In the genomic region with DNA sequence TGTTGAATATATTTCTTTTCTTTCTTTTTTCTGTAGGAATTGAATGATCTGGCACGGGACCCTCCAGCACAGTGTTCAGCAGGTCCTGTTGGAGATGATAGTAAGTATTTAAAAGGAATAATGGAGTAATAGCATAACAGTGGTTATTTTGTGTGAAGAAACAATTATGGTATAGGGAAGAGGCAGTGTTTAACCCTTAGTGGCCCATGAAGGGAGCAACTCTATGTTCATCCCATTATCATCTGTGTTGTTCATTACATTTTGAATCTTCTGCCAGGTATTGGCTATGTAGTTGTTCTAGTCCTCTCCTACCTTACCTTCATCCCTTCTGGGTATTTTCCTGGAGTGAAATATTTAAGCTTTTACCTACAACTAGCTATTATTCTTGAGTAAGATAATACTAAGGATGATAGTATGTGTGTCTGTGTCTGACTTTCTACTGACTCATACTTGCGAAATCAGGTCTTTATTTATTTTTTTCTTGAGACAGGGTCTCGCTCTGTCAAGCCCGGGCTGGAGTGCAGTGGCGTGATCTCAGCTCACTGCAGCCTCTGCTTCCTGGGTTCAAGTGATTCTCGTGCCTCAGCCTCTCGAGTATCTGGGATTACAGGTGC, we compare ENCODE assay signal across 16 cellular contexts. TPM values are rescaled to one million over a fixed set of nuclear protein-coding genes. Genes with fewer than 3 reads are reported as not detected.
DNase-seq lines count a peak whose midpoint lies in the region; ATAC-seq, FAIRE-seq and TF ChIP-seq lines count a peak whose summit lies in the region.
"Had no signal": no experiment of that assay in that cellular context is flagged by ENCODE, and none has a peak within 500 bp of the region (broad histone marks: within the 10 kb centered on the region; RNA-seq: fewer than 3 reads in every experiment).

No MANE protein-coding gene starts in this region.

- H4K20me1 ChIP-seq in keratinocyte (ENCODE audit: control insufficient read depth, extremely low read depth, insufficient read depth, low read length) = peaks cover 2% of the 10 kb centered on the region

- no peak overlapping the region for H2AFZ ChIP-seq in keratinocyte (ENCODE audit: control insufficient read depth, low read length)

- no peaks in the 10 kb centered on the region for H3K9me1 ChIP-seq in keratinocyte (ENCODE audit: control insufficient read depth, extremely low read depth, insufficient read depth, low read length)

- FAIRE-seq in keratinocyte (lab: Jason Lieb, UNC) = peak; percentile 58

- in situ Hi-C loops in astrocyte of the spinal cord (cut with HindIII; ENCODE audit: low sequenced_read_pairs) = no loop called here

- DNase-seq in AG10803 (ENCODE audit: low read depth) (peak; percentile 28), HT1080 (ENCODE audit: low read depth) (peak; percentile 79), astrocyte of the spinal cord (ENCODE audit: low read depth, low spot score) (peak; percentile 57), keratinocyte (ENCODE audit: low read depth, low spot score) (peak; percentile 48), spleen (no peak), pons (ENCODE audit: low spot score) (no peak), DMS153 treated with DMSO at 0.1 percent for 48 hours (lab: John Stamatoyannopoulos, UW; ENCODE audit: unreplicated experiment) (no peak)
- DNase-seq: activated T-cell treated with anti-CD3 and anti-CD28 coated beads for 4 hours; anterior cingulate cortex; CD4-positive, alpha-beta memory T cell; effector CD8-positive, alpha-beta T cell; NCI-H510A; SJCRH30; stimulated activated CD4-positive, alpha-beta T cell treated with anti-CD3 and anti-CD28 coated beads, Interleukin-4, amount 100 ng/mL, for 1 hour; stimulated activated naive CD4-positive, alpha-beta T cell had no signal

- H3K4me1 ChIP-seq in keratinocyte (ENCODE audit: control insufficient read depth, extremely low read depth, insufficient read depth, low read length) (peaks cover 11% of the 10 kb centered on the region), spleen (peaks cover 0 to 67% (median 17%) of the 10 kb centered on the region in 6 donors)
- H3K4me1 ChIP-seq: SJCRH30 had no signal

- no peak overlapping the region for H3K9ac ChIP-seq in keratinocyte (ENCODE audit: control insufficient read depth, extremely low read depth, insufficient read depth, low read length)

- WGBS in spleen, 5 donors = 80 to 83% (median 80%) methylated on average over 7 of the region's 7 CpGs

- intact Hi-C loops in spleen (cut with DNase I; ENCODE audit: low total_unique reads) = no loop called here

- ATAC-seq in HG03095 (IDR thresholded peaks at IDR 0.05; ENCODE audit: unreplicated experiment) = no peak

- no peaks in the 10 kb centered on the region for H3K27me3 ChIP-seq in keratinocyte (ENCODE audit: control insufficient read depth, extremely low read depth, insufficient read depth, low read length)
- H3K27me3 ChIP-seq in spleen (replicated peaks in 1 of 7) = no peaks in the 10 kb centered on the region
- H3K27me3 ChIP-seq: SJCRH30 had no signal

- dilution Hi-C loops in keratinocyte (cut with MboI; ENCODE audit: extremely low pct_ligation_motif_present, low sequenced_read_pairs) = no loop called here

- H3K27ac ChIP-seq in keratinocyte (ENCODE audit: control insufficient read depth, insufficient read depth, low read length) (peak overlapping the region; percentile 64), spleen (no peak overlapping the region)
- H3K27ac ChIP-seq: SJCRH30 had no signal

- peak overlapping the region; percentile 17 for H3K4me2 ChIP-seq in keratinocyte (ENCODE audit: control insufficient read depth, extremely low read depth, insufficient read depth, low read depth, low read length)

- H3K9me3 ChIP-seq in keratinocyte (ENCODE audit: control insufficient read depth, low read depth, low read length) (no peaks in the 10 kb centered on the region), spleen (no peaks in the 10 kb centered on the region)
- H3K9me3 ChIP-seq: SJCRH30 had no signal

- H3K36me3 ChIP-seq in keratinocyte (ENCODE audit: control insufficient read depth in 2 of 2, extremely low read depth in 1 of 2, insufficient read depth in 2 of 2, low read length in 2 of 2) (peaks cover 8 to 9% of the 10 kb centered on the region in 2 experiments), spleen (peaks cover 8 to 58% (median 44%) of the 10 kb centered on the region in 6 donors)

- TF ChIP-seq CTCF in AG10803 (conservative IDR thresholded peaks at IDR 0.05; ENCODE audit: low read length) (no peak), astrocyte of the spinal cord (IDR thresholded peaks at IDR 0.05; ENCODE audit: low read depth, low read length) (no peak), keratinocyte (optimal IDR thresholded peaks at IDR 0.05 in 1 of 3, IDR thresholded peaks at IDR 0.05 in 1 of 3, conservative IDR thresholded peaks at IDR 0.05 in 1 of 3; ENCODE audit: extremely low read depth in 1 of 3, insufficient read depth in 2 of 3, low read length in 3 of 3) (no peak), spleen (IDR thresholded peaks at IDR 0.05 in 8 of 11, conservative IDR thresholded peaks at IDR 0.05 in 3 of 11) (no peak)

- H3K79me2 ChIP-seq in keratinocyte (ENCODE audit: control insufficient read depth, insufficient read depth, low read length) = peaks cover 51% of the 10 kb centered on the region

- no peak overlapping the region for H3K4me3 ChIP-seq in AG10803 (ENCODE audit: low read length)
- H3K4me3 ChIP-seq in astrocyte of the spinal cord (ENCODE audit: low read depth, low read length) = no peak overlapping the region
- H3K4me3 ChIP-seq in keratinocyte (ENCODE audit: control insufficient read depth in 2 of 3, extremely low read depth in 1 of 3, insufficient read depth in 2 of 3, low read depth in 1 of 3, low read length in 3 of 3) = no peak overlapping the region
- H3K4me3 ChIP-seq in spleen = no peak overlapping the region
- H3K4me3 ChIP-seq: SJCRH30 had no signal

- TF ChIP-seq POLR2A in spleen (IDR thresholded peaks at IDR 0.05) = no peak

RNA-seq across cellular contexts. Expression of a gene that starts 39.3 kb away (rescaled TPM):
- total RNA-seq in HT1080 (2014; rRNA removed; shearing (Covaris generic)) = 83.2 and 84.4 TPM in 2 replicates
- polyA plus RNA-seq in HT1080 (2015; cell fraction: cytosol; rRNA removed) = 70.7 and 78.7 TPM in 2 replicates
- 32.4 and 34.8 TPM in 2 replicates for polyA plus RNA-seq in HT1080 (2015; cell fraction: nucleus; rRNA removed)
- polyA plus RNA-seq in keratinocyte (49.8 to 127 TPM (median 65.7 TPM) in 3 replicates), spleen (100 to 1,000 TPM; 101 to 132 (median 103) TPM)
- 99.6 TPM for polyA plus RNA-seq in keratinocyte (2011; ENCODE audit: low read depth)
- 57.7 and 135 TPM in 2 replicates for polyA plus RNA-seq in keratinocyte (2011; cell fraction: cytosol; rRNA removed)
- polyA plus RNA-seq in keratinocyte (2011; cell fraction: nucleus; rRNA removed) = 27.8 and 39.6 TPM in 2 replicates
- polyA plus RNA-seq in keratinocyte (2012; ENCODE audit: low replicate concordance) = 149 and 178 TPM in 2 replicates
- polyA minus RNA-seq in keratinocyte = 22.0 to 75.4 TPM (median 30.1 TPM) in 3 replicates
- polyA minus RNA-seq in keratinocyte (2011; cell fraction: cytosol; rRNA and poly(A)+ RNA removed) = 54.1 TPM
- 13.2 and 17.5 TPM in 2 replicates for polyA minus RNA-seq in keratinocyte (2011; cell fraction: nucleus; rRNA and poly(A)+ RNA removed)
- 100 to 1,000 TPM in 2 of 7 donors, 10 to 100 TPM in 5; 64.3 to 120 (median 94.3) TPM for total RNA-seq in spleen

RNA-seq across cellular contexts. Expression of a gene that starts 47.7 kb away (rescaled TPM):
- 49.4 and 54.9 TPM in 2 replicates for total RNA-seq in HT1080 (2014; rRNA removed; shearing (Covaris generic))
- polyA plus RNA-seq in HT1080 (2015; cell fraction: cytosol; rRNA removed) = 29.7 and 30.4 TPM in 2 replicates
- polyA plus RNA-seq in HT1080 (2015; cell fraction: nucleus; rRNA removed) = 19.3 and 19.5 TPM in 2 replicates
- polyA plus RNA-seq in keratinocyte (0.59 to 1.7 TPM (median 1.0 TPM) in 3 replicates), spleen (10 to 100 TPM; 46.4 to 69.5 (median 60.8) TPM)
- polyA plus RNA-seq in keratinocyte (2011; ENCODE audit: low read depth) = 4.9 TPM
- 1.0 and 1.1 TPM in 2 replicates for polyA plus RNA-seq in keratinocyte (2011; cell fraction: cytosol; rRNA removed)
- 1.2 and 2.1 TPM in 2 replicates for polyA plus RNA-seq in keratinocyte (2011; cell fraction: nucleus; rRNA removed)
- polyA plus RNA-seq in keratinocyte (2012; ENCODE audit: low replicate concordance) = 0.65 and 6.6 TPM in 2 replicates
- 0.80 to 2.0 TPM (median 1.4 TPM) in 3 replicates for polyA minus RNA-seq in keratinocyte
- 5.4 TPM for polyA minus RNA-seq in keratinocyte (2011; cell fraction: cytosol; rRNA and poly(A)+ RNA removed)
- polyA minus RNA-seq in keratinocyte (2011; cell fraction: nucleus; rRNA and poly(A)+ RNA removed) = 2.2 and 3.7 TPM in 2 replicates
- total RNA-seq in spleen = 10 to 100 TPM; 57.5 to 69.5 (median 62.8) TPM

Comparison
In these comparisons a context has a peak if more than half of its experiments do, and no peak if none do; other contexts are left out.
1. DNase-seq: peak in AG10803 (single experiment), HT1080 (single experiment), astrocyte of the spinal cord (single experiment) and keratinocyte (single experiment); none in spleen (single experiment), pons (single experiment) and DMS153 treated with DMSO at 0.1 percent for 48 hours (single experiment).